In the genomic region with DNA sequence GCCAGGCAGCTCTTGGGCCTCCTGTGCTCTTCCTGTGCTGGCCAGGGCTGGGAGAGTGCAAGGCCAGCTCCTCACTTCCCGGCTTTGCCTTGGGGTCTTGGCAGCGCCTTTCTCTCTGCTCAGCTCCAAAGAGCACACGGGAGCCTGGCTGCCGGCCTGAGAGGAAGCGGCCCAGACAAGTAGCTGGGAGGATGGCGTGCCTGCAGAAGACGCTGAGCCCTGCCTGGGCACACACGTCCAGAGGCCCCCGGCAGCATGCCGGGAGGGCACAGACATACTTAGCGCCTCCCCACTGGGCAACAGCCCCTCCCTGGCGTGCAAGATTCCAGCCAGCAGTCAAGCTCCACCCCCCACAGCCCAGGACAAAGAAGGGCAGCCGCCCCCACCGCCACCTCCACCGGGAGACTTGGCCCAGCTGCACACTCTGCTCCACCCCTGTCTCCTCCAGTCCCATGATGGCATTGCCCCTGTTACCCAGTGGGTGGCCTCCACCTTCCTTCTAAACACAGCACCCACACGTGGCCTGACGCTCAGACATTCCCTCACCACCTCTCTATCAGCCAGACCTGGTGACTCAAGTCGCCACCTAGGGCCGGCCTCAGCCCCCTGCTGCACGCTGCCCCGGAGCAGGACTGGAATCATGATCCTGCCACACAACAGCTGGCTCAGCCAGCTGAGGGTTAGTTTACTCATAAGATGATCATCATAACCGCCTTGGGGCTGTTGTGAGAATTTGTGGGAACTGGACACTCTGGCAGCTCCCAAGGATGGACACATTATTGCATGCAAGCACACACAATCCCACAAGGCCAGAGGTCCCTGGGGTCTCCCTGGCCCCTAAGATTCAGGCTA, we compare ENCODE assay signal across 8 cellular contexts. TPM values are rescaled to one million over a fixed set of nuclear protein-coding genes. Genes with fewer than 3 reads are reported as not detected.
DNase-seq lines count a peak whose midpoint lies in the region; ATAC-seq and TF ChIP-seq lines count a peak whose summit lies in the region.

No MANE protein-coding gene starts in this region.

- peak; percentile 89 for TF ChIP-seq CTCF in WERI-Rb-1 (IDR thresholded peaks at IDR 0.05; ENCODE audit: low read depth, low read length)

- H3K27ac ChIP-seq in WERI-Rb-1 (peak overlapping the region; percentile 81), cingulate gyrus (ENCODE audit: low read depth, low read length) (peak overlapping the region; percentile 19)

- peak overlapping the region; percentile 35 for H3K4me3 ChIP-seq in WERI-Rb-1 (ENCODE audit: low read depth, low read length)

- peak; percentile 60 for DNase-seq in Ammon's horn (ENCODE audit: low spot score)
- DNase-seq in NCI-H146 (lab: John Stamatoyannopoulos, UW) = peak; percentile 78
- DNase-seq in WERI-Rb-1 = peak; percentile 93
- peak; percentile 83 to 84 for DNase-seq in left colon
- peak; percentile 28 to 41 for DNase-seq in stimulated activated CD4-positive, alpha-beta T cell treated with anti-CD3 and anti-CD28 coated beads, Interleukin-2, amount 100 ng/mL, for 48 hours

- ATAC-seq in GM19395 (IDR thresholded peaks at IDR 0.05; ENCODE audit: unreplicated experiment) = peak; percentile 73
- ATAC-seq in left colon = peak; percentile 89
- no peak for ATAC-seq in HG02852 (IDR thresholded peaks at IDR 0.05; ENCODE audit: unreplicated experiment)

- intact Hi-C loops in left colon (cut with DNase I, micrococcal nuclease) = loop anchor here in 1 of 2 donors (10.0 kb wide), 1 partner anchor 63 kb away; no protein-coding TSS in a partner anchor

- H3K36me3 ChIP-seq in WERI-Rb-1 = no peaks in the 10 kb centered on the region

- no peaks in the 10 kb centered on the region for H3K9me3 ChIP-seq in WERI-Rb-1 (ENCODE audit: severe bottlenecking)

- H3K27me3 ChIP-seq in WERI-Rb-1 (ENCODE audit: insufficient read depth, low read depth, severe bottlenecking) = no peaks in the 10 kb centered on the region

RNA-seq across cellular contexts. Expression of a gene that starts 12.4 kb away (rescaled TPM):
- 1 to 10 TPM in 1 of 2 donors, under 1 TPM in 1; 0.31 to 4.7 TPM for total RNA-seq in left colon

RNA-seq across cellular contexts. Expression of a gene that starts 23.2 kb away (rescaled TPM):
- 10 to 100 TPM; 33.5 to 91.9 TPM for total RNA-seq in left colon

RNA-seq across cellular contexts. Expression of a gene that starts 27.7 kb away (rescaled TPM):
- 10 to 100 TPM; 30.6 to 34.3 TPM for total RNA-seq in left colon

RNA-seq across cellular contexts. Expression of a gene that starts 48.2 kb away (rescaled TPM):
- total RNA-seq in left colon = under 1 TPM; 0.70 to 0.92 TPM

Comparison
In these comparisons a context has a peak if more than half of its experiments do, and no peak if none do; other contexts are left out.
1. DNase-seq: peak in every context shown above with its lines; median percentile 93 in WERI-Rb-1; 84 in left colon; 78 in NCI-H146; 60 in Ammon's horn; 34 in stimulated activated CD4-positive, alpha-beta T cell treated with anti-CD3 and anti-CD28 coated beads, Interleukin-2, amount 100 ng/mL, for 48 hours.